1 cellular context compared by ENCODE assay signal in the genomic region with DNA sequence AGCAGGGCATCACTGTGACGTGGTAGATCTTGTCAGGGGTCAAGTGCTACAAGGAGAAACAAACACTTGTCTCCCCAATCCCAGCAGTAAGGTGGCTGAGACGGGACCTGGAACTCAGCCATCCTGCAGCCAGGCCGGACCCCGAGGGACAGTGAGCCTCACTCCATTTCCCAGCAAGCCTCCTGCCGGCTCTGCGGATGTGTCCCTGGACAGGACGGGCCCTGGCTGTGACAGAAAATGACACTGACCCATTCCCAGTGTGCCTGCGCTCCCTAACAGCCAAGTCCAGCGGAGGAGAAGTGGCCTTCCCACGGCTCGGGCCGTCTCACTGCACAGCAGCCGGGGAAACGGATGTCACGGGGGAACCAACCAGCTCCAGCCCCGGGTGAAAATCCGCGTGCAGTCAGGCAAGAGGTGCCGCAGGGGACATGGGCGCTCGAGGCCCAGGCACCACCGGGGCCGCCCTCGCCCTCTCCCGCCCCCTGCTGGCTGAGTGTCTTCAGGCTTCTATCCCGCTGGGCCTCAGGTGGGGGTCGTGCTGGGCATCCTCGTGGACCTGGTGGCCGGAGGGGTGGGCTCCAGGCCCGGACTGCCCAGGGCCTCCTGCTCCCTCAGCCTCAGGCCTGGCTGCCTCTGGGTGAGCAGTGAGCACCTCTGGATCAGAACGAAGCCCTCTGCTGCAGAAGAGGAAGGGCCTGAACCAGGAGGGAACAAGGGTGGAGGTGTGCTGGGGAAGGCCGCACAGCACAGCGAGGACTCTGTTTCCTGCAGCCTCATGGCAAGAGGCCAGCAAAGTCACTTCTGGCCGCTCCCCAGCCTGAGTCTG.
TF ChIP-seq lines count a peak whose summit lies in the region.

No MANE protein-coding gene starts in this region.

TF ChIP-seq in HepG2, 621 proteins besides CTCF, POLR2A, EP300 and RAD21:
- no peak for TF ChIP-seq ZNF30 (CRISPR knock-in tag; IDR thresholded peaks at IDR 0.05)
- TF ChIP-seq PCBP1 (IDR thresholded peaks at IDR 0.05; ENCODE audit: borderline replicate concordance, low read depth, low read length), result 0 out of 2 replicates have a peak, but pooled peaks have one; percentile 6
- 0 out of 2 replicates have a peak, but pooled peaks have one; percentile 30 for TF ChIP-seq PATZ1 (CRISPR knock-in tag; IDR thresholded peaks at IDR 0.05)
- TF ChIP-seq ZNF687 (CRISPR knock-in tag; IDR thresholded peaks at IDR 0.05), result peak; percentile 48
- TF ChIP-seq, protein P1, sequence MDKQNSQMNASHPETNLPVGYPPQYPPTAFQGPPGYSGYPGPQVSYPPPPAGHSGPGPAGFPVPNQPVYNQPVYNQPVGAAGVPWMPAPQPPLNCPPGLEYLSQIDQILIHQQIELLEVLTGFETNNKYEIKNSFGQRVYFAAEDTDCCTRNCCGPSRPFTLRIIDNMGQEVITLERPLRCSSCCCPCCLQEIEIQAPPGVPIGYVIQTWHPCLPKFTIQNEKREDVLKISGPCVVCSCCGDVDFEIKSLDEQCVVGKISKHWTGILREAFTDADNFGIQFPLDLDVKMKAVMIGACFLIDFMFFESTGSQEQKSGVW (CRISPR knock-in tag; IDR thresholded peaks at IDR 0.05; ENCODE audit: borderline replicate concordance), result no peak
- TF ChIP-seq TAF15 (IDR thresholded peaks at IDR 0.05; ENCODE audit: low read depth, low read length, poor library complexity, severe bottlenecking), result peak; percentile 21
- TF ChIP-seq, protein P2, sequence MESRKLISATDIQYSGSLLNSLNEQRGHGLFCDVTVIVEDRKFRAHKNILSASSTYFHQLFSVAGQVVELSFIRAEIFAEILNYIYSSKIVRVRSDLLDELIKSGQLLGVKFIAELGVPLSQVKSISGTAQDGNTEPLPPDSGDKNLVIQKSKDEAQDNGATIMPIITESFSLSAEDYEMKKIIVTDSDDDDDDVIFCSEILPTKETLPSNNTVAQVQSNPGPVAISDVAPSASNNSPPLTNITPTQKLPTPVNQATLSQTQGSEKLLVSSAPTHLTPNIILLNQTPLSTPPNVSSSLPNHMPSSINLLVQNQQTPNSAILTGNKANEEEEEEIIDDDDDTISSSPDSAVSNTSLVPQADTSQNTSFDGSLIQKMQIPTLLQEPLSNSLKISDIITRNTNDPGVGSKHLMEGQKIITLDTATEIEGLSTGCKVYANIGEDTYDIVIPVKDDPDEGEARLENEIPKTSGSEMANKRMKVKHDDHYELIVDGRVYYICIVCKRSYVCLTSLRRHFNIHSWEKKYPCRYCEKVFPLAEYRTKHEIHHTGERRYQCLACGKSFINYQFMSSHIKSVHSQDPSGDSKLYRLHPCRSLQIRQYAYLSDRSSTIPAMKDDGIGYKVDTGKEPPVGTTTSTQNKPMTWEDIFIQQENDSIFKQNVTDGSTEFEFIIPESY (CRISPR knock-in tag; IDR thresholded peaks at IDR 0.05), result peak; percentile 98
- TF ChIP-seq ZFX (CRISPR knock-in tag; IDR thresholded peaks at IDR 0.05; ENCODE audit: low read depth), result peak; percentile 38; the same call in 1 of the 2 replicates
- TF ChIP-seq SCMH1 (CRISPR knock-in tag; IDR thresholded peaks at IDR 0.05; ENCODE audit: borderline replicate concordance), result no peak
- TF ChIP-seq RBFOX2 (IDR thresholded peaks at IDR 0.05; ENCODE audit: low read depth, low read length), result 0 out of 2 replicates have a peak, but pooled peaks have one; percentile 35
- TF ChIP-seq GABPA (IDR thresholded peaks at IDR 0.05; ENCODE audit: low read depth, low read length), result no peak
- TF ChIP-seq GABPA (CRISPR knock-in tag; IDR thresholded peaks at IDR 0.05; ENCODE audit: low read depth), result no peak
- peak; percentile 23 for TF ChIP-seq HNRNPLL (IDR thresholded peaks at IDR 0.05; ENCODE audit: low read depth, low read length, poor library complexity, severe bottlenecking)
- TF ChIP-seq AGO2 (optimal IDR thresholded peaks at IDR 0.05; ENCODE audit: low read depth, low read length), result peak; percentile 39
- TF ChIP-seq KDM2A (CRISPR knock-in tag; IDR thresholded peaks at IDR 0.05; ENCODE audit: borderline replicate concordance, low read depth), result 0 out of 2 replicates have a peak, but pooled peaks have one; percentile 32
- peak; percentile 48 for TF ChIP-seq STAG1 (CRISPR knock-in tag; IDR thresholded peaks at IDR 0.05)
- TF ChIP-seq ZNF768 (CRISPR knock-in tag; IDR thresholded peaks at IDR 0.05), result peak; percentile 34; the same call in 1 of the 2 replicates
